ENCODE assay signal across 22 cellular contexts in the genomic region with DNA sequence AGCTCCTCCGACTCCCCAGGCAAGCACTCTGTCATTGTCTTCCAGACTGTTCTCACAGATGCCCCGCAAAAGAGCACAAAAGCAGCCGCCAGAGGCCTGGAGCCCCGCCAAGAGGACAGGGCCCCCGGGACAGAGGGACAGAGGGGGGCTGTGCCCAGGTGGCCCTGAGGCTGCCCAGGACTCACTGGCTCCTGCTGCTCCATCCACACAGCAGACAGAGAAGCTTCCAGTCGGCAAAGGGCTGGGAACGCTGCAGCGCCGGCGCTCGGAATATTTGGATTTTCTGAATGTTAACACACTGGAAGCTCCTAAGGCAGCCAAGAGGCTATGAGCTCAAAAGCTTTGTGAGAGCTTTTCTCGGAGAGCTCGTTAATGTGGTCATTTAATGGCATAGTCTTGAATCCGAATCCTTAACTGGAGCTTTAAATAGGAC.
A peak's percentile ranks its signal among the peaks of the same experiment; 100 is the strongest.
DNase-seq lines count a peak whose midpoint lies in the region; ATAC-seq and TF ChIP-seq lines count a peak whose summit lies in the region.
"Had no signal": no experiment of that assay in that cellular context is flagged by ENCODE, and none has a peak within 500 bp of the region (broad histone marks: within the 10 kb centered on the region; RNA-seq: fewer than 3 reads in every experiment).

No MANE protein-coding gene starts in this region.

- DNase-seq in PC-3: no peak
- no peak for DNase-seq in NCI-H2227 treated with DMSO at 0.1 percent for 48 hours (lab: John Stamatoyannopoulos, UW)
- DNase-seq: activated CD4-positive, CD25-positive, alpha-beta regulatory T cell treated with anti-CD3 and anti-CD28 coated beads, Interleukin-2, amount 50 U/mL, for 72 hours; activated naive CD4-positive, alpha-beta T cell treated with Interleukin-2 at 50 U/mL for 16 hours; AML-193; effector memory CD4-positive, alpha-beta T cell; immature natural killer cell; mesendoderm; MM.1S; NCI-H2081 treated with DMSO at 0.1 percent for 48 hours; NCI-H774; RPMI8226; stimulated activated CD4-positive, alpha-beta T cell treated with anti-CD3 and anti-CD28 coated beads, Interleukin-15, amount 100 ng/mL, for 24 hours; stomach; T-helper 17 cell had no signal

- POLR2A ChIA-PET in PC-3 (lab: Charles Lee; ENCODE audit: unreplicated experiment): no interaction called here

- H3K36me3 ChIP-seq in PC-3 (ENCODE audit: low read depth, low read length): no peaks in the 10 kb centered on the region
- no peaks in the 10 kb centered on the region for H3K36me3 ChIP-seq in skeletal muscle satellite cell (ENCODE audit: insufficient read depth, low read length)
- H3K36me3 ChIP-seq: HAP-1, stomach had no signal

- H2AFZ ChIP-seq in PC-3 (ENCODE audit: low read length): 0 out of 2 replicates have a peak overlapping the region, but pooled peaks have one; percentile 43

- no peaks in the 10 kb centered on the region for H3K27me3 ChIP-seq in PC-3 (ENCODE audit: low read length)
- no peaks in the 10 kb centered on the region for H3K27me3 ChIP-seq in layer of hippocampus (ENCODE audit: control insufficient read depth, insufficient read depth, low read length)
- no peaks in the 10 kb centered on the region for H3K27me3 ChIP-seq in skeletal muscle satellite cell (ENCODE audit: control insufficient read depth, insufficient read depth, low read length)
- H3K27me3 ChIP-seq: stomach had no signal

- H3K9me2 ChIP-seq in PC-3 (replicated peaks; ENCODE audit: low read length): no peaks in the 10 kb centered on the region

- H3K9ac ChIP-seq in PC-3 (ENCODE audit: low read length): no peak overlapping the region
- peak overlapping the region; percentile 49 for H3K9ac ChIP-seq in skeletal muscle satellite cell (ENCODE audit: low read depth, low read length)

- H3K4me2 ChIP-seq in PC-3 (ENCODE audit: low read length) (peak overlapping the region; percentile 65), skeletal muscle satellite cell (ENCODE audit: low read length) (peak overlapping the region; percentile 52)

- H4K20me1 ChIP-seq in PC-3 (ENCODE audit: low read length): no peaks in the 10 kb centered on the region

- no TSS peak for BruUV-seq in PC-3 (replicated peaks; lab: Mats Ljungman, UMichigan)

- TF ChIP-seq CTCF in PC-3 (conservative IDR thresholded peaks at IDR 0.05; ENCODE audit: low read depth, low read length): no peak

- no peaks in the 10 kb centered on the region for H3K79me2 ChIP-seq in PC-3 (ENCODE audit: low read length)

- peaks cover 13% of the 10 kb centered on the region for H3K4me1 ChIP-seq in PC-3 (ENCODE audit: insufficient read depth, low read length)
- H3K4me1 ChIP-seq in skeletal muscle satellite cell (ENCODE audit: control insufficient read depth, insufficient read depth, low read length): peaks cover 34% of the 10 kb centered on the region
- H3K4me1 ChIP-seq: HAP-1 had no signal

- CTCF ChIA-PET in PC-3 (lab: Charles Lee): no interaction called here

- H3K4me3 ChIP-seq in PC-3 (ENCODE audit: low read length) (no peak overlapping the region), skeletal muscle satellite cell (ENCODE audit: low read length) (peak overlapping the region; percentile 9)
- H3K4me3 ChIP-seq: HAP-1, stomach had no signal

- no peak overlapping the region for H3K27ac ChIP-seq in PC-3 (ENCODE audit: low read length)
- peak overlapping the region; percentile 92 for H3K27ac ChIP-seq in cingulate gyrus (ENCODE audit: low read depth, low read length)
- peak overlapping the region; percentile 97 for H3K27ac ChIP-seq in layer of hippocampus (ENCODE audit: low read depth, low read length)

- H3K9me3 ChIP-seq in PC-3 (ENCODE audit: low read length): no peaks in the 10 kb centered on the region
- H3K9me3 ChIP-seq in skeletal muscle satellite cell (replicated peaks; ENCODE audit: low read length): no peaks in the 10 kb centered on the region
- H3K9me3 ChIP-seq: HAP-1, stomach had no signal

- ATAC-seq in PC-3 (no peak), HG03432 (IDR thresholded peaks at IDR 0.05; ENCODE audit: unreplicated experiment) (no peak), GM18498 (IDR thresholded peaks at IDR 0.05; ENCODE audit: unreplicated experiment) (no peak), HG02588 (IDR thresholded peaks at IDR 0.05; ENCODE audit: unreplicated experiment) (no peak)
- ATAC-seq: T-helper 17 cell had no signal

- intact Hi-C loops in PC-3 (cut with micrococcal nuclease): no loop called here

- H3F3A ChIP-seq in PC-3 (ENCODE audit: low read length, unreplicated experiment): no peaks in the 10 kb centered on the region
